14 cellular contexts compared by ENCODE assay signal in the genomic region with DNA sequence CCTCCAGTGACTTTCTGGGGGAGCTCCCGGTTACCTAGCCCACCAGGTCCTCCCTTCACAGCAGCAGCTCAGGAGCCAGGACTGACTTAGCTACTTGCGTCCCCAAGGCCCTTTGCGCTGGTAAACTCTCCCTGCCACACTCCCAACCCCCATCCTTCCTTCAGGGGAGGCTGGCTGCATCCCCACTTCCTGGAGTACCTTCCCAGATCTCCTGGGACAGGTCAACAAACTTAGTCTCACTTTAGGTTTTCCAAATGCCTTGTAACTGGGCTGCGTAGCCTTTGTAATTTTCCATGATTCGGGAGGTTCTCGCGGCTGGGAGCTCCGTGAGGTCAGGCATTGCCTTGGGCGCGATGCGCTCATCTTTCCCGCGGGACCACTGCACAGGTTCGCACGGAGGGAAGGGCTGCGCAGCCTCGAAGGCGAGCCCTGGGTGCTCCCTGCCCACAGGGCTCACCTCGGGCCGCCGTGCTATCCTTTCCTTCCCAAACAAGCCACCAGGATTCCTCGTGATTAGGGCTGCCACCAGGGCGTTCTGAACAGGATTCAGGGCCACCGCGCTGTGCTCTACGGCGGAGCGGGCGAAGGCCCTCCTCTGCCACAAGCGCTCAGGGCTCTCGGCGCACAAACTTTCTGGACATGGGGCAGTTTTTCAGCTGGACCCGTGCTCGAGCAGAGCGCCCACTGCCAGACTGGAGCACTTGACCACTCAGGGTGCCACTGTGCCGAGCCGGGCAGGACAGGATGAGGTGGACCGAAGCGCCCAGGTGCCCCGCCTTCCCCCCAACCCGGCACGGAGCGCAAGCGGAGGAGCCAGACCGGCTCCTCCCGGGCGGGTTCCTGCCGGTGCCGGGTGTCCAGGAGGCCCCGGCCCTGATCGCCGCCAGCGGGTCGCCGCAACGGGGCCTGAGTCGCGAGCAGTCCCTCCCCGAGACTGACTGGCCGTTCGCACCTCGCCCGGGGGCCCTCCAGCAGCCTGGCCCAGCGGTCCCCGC. TPM values are rescaled to one million over a fixed set of nuclear protein-coding genes. Genes with fewer than 3 reads are reported as not detected.
A peak's percentile ranks its signal among the peaks of the same experiment; 100 is the strongest.
DNase-seq lines count a peak whose midpoint lies in the region; ATAC-seq, FAIRE-seq and TF ChIP-seq lines count a peak whose summit lies in the region.
"Had no signal": no experiment of that assay in that cellular context is flagged by ENCODE, and none has a peak within 500 bp of the region (broad histone marks: within the 10 kb centered on the region; RNA-seq: fewer than 3 reads in every experiment).

No MANE protein-coding gene starts in this region.

- ATAC-seq in HepG2 (peak; percentile 64), GM21447 (IDR thresholded peaks at IDR 0.05; ENCODE audit: unreplicated experiment) (no peak), HG03442 (IDR thresholded peaks at IDR 0.05; ENCODE audit: unreplicated experiment) (no peak), HG02884 (IDR thresholded peaks at IDR 0.05; ENCODE audit: unreplicated experiment) (no peak)

- TF ChIP-seq POLR2A in HepG2 (IDR thresholded peaks at IDR 0.05; ENCODE audit: insufficient read depth in 1 of 2, low read depth in 2 of 2, low read length in 2 of 2): no peak
- TF ChIP-seq POLR2A in stomach (IDR thresholded peaks at IDR 0.05): no peak

- H3K79me2 ChIP-seq in HepG2 (ENCODE audit: insufficient read depth, low read length): no peaks in the 10 kb centered on the region

- BruUV-seq in HepG2 (replicated peaks; lab: Mats Ljungman, UMichigan): no TSS peak

- TF ChIP-seq CTCF in HepG2 (CRISPR knock-in tag; IDR thresholded peaks at IDR 0.05) (no peak), stomach (IDR thresholded peaks at IDR 0.05) (no peak)

- WGBS in HepG2 (ENCODE audit: low lambda C conversion rate): 49% methylated on average over 22 of the region's 65 CpGs
- WGBS in stomach, 5 donors: 2 to 8% (median 3%) methylated on average over 30 to 65 of the region's 65 CpGs

- peaks cover 0 to 4% of the 10 kb centered on the region in 2 donors for H3K36me3 ChIP-seq in duodenal mucosa (ENCODE audit: control insufficient read depth in 1 of 2, insufficient read depth in 2 of 2, low read length in 2 of 2)
- H3K36me3 ChIP-seq in HepG2 (replicated peaks in 1 of 2; ENCODE audit: control insufficient read depth in 1 of 2, insufficient read depth in 2 of 2, low read length in 2 of 2): no peaks in the 10 kb centered on the region
- no peaks in the 10 kb centered on the region for H3K36me3 ChIP-seq in stomach

- CTCF ChIA-PET in HepG2 (lab: Yijun Ruan, JAX; ENCODE audit: low intra/inter-chr PET ratio, low total read pairs): no interaction called here

- intact Hi-C loops in HepG2 (cut with micrococcal nuclease; ENCODE audit: unreplicated experiment): no loop called here
- intact Hi-C loops in stomach (cut with DNase I; ENCODE audit: low total_unique reads): no loop called here

- H3K27me3 ChIP-seq in duodenal mucosa (ENCODE audit: control insufficient read depth in 1 of 2, insufficient read depth in 2 of 2, low read length in 2 of 2): no peaks in the 10 kb centered on the region
- H3K27me3 ChIP-seq in HepG2 (ENCODE audit: control insufficient read depth in 1 of 2, insufficient read depth in 2 of 2, low read length in 2 of 2): peaks cover 2 to 31% of the 10 kb centered on the region in 2 experiments; a peak in 4 of 5 replicates
- H3K27me3 ChIP-seq in stomach: peaks cover 3 to 74% (median 28%) of the 10 kb centered on the region in 3 donors

- H4K20me1 ChIP-seq in HepG2 (ENCODE audit: insufficient read depth, low read length): no peaks in the 10 kb centered on the region

- DNase-seq in DMS53 (lab: John Stamatoyannopoulos, UW) (peak; percentile 60), DMS53 treated with DMSO at 0.1 percent for 48 hours (lab: John Stamatoyannopoulos, UW; ENCODE audit: unreplicated experiment) (no peak), HepG2 (ENCODE audit: low spot score) (no peak), stomach (peak; percentile 75)
- DNase-seq: activated T-cell treated with anti-CD3 and anti-CD28 coated beads for 4 hours, cortex of kidney, NCI-H774 had no signal

- H3K27ac ChIP-seq in duodenal mucosa (ENCODE audit: low read depth, low read length) (peak overlapping the region; percentile 91), HepG2 (ENCODE audit: extremely low read length, insufficient read depth, low read length) (no peak overlapping the region), stomach (peak overlapping the region; percentile 88 to 97 (median 93))

- peaks cover 38 to 39% of the 10 kb centered on the region in 2 donors for H3K4me1 ChIP-seq in duodenal mucosa (ENCODE audit: control insufficient read depth in 1 of 2, insufficient read depth in 2 of 2, low read length in 2 of 2)
- peaks cover 41% of the 10 kb centered on the region for H3K4me1 ChIP-seq in HepG2 (ENCODE audit: insufficient read depth, low read length)
- H3K4me1 ChIP-seq in stomach: peaks cover 8 to 68% (median 44%) of the 10 kb centered on the region in 4 donors

- no peak for FAIRE-seq in HepG2 (lab: Jason Lieb, UNC)
- FAIRE-seq: A204.1, islet of Langerhans had no signal

- H3K4me3 ChIP-seq in duodenal mucosa (ENCODE audit: low read depth in 1 of 2, low read length in 2 of 2) (peak overlapping the region; percentile 83 to 84), HepG2 (replicated peaks in 1 of 3; ENCODE audit: insufficient read depth in 1 of 3, low read depth in 2 of 3, low read length in 3 of 3) (peak overlapping the region; percentile 52 to 67 (median 58); a peak in 4 of 6 replicates), stomach (peak overlapping the region; percentile 49 to 62 (median 58))

- H2AFZ ChIP-seq in HepG2 (ENCODE audit: low read length): no peak overlapping the region

- TF ChIP-seq EP300 in HepG2 (IDR thresholded peaks at IDR 0.05; ENCODE audit: low read depth in 2 of 2, low read length in 2 of 2) (no peak), HepG2 (CRISPR knock-in tag; IDR thresholded peaks at IDR 0.05; ENCODE audit: borderline replicate concordance) (no peak), stomach (IDR thresholded peaks at IDR 0.05) (no peak)

- in situ Hi-C loops in HepG2 (cut with HindIII; ENCODE audit: extremely low pct_ligation_motif_present, low pct_unique_long_range_greater_than_20kb): no loop called here

- peak overlapping the region; percentile 89 to 94 for H3K9ac ChIP-seq in duodenal mucosa (ENCODE audit: low read depth in 1 of 2, low read length in 2 of 2)
- no peak overlapping the region for H3K9ac ChIP-seq in HepG2 (ENCODE audit: insufficient read depth, low read depth, low read length)

- H3K4me2 ChIP-seq in HepG2 (ENCODE audit: low read depth, low read length): peak overlapping the region; percentile 62

- no peak for TF ChIP-seq RAD21 in HepG2 (CRISPR knock-in tag; IDR thresholded peaks at IDR 0.05)

- H3K9me3 ChIP-seq in duodenal mucosa (ENCODE audit: control insufficient read depth in 1 of 2, low read length in 2 of 2) (no peaks in the 10 kb centered on the region), HepG2 (ENCODE audit: low read length) (no peaks in the 10 kb centered on the region), stomach (no peaks in the 10 kb centered on the region)

- POLR2A ChIA-PET in HepG2 (lab: Yijun Ruan, JAX): interaction anchor here (3.8 kb wide), 1 partner anchor 9 kb away, joined by 18 read pairs; no protein-coding TSS in a partner anchor

TF ChIP-seq in HepG2, 621 proteins besides CTCF, POLR2A, EP300 and RAD21 (continues in another document):
- TF ChIP-seq IKZF4 (CRISPR knock-in tag; IDR thresholded peaks at IDR 0.05; ENCODE audit: borderline replicate concordance, low read depth, not compliant biosample characterization): no peak

RNA-seq across cellular contexts. Expression of a gene that starts 1.1 kb away (rescaled TPM):
- 0.86 and 1.8 TPM in 2 replicates for total RNA-seq in HepG2 (2016; rRNA removed; fragmentation: Illumina TruSeq; extraction: Trizol)
- 0.20 and 0.62 TPM in 2 replicates for total RNA-seq in HepG2 (2016; cell fraction: cytosol; rRNA removed; fragmentation: Illumina TruSeq; extraction: Trizol; ENCODE audit: low read depth)
- total RNA-seq in HepG2 (2016; cell fraction: insoluble cytoplasmic fraction; rRNA removed; fragmentation: Illumina TruSeq; extraction: Trizol): 0.98 and 1.7 TPM in 2 replicates
- 0.93 and 0.96 TPM in 2 replicates for total RNA-seq in HepG2 (2016; cell fraction: membrane; rRNA removed; fragmentation: Illumina TruSeq; extraction: Trizol)
- 1.4 and 2.2 TPM in 2 replicates for total RNA-seq in HepG2 (2016; cell fraction: nucleus; rRNA removed; fragmentation: Illumina TruSeq; extraction: Trizol)
- polyA plus RNA-seq in HepG2 (2011; rRNA removed): 1.7 and 1.9 TPM in 2 replicates
- 1.2 and 1.5 TPM in 2 replicates for polyA plus RNA-seq in HepG2 (2011; cell fraction: cytosol; rRNA removed)
- 1.3 TPM in 2 replicates for polyA plus RNA-seq in HepG2 (2011; cell fraction: nucleus; rRNA removed)
- polyA plus RNA-seq in HepG2 (2012): 3.7 and 4.1 TPM in 2 replicates
- 0.32 and 0.38 TPM in 2 replicates for polyA plus RNA-seq in HepG2 (2016; cell fraction: cytosol; fragmentation: Illumina TruSeq; extraction: Trizol; ENCODE audit: low read depth)
- 0.76 and 0.89 TPM in 2 replicates for polyA plus RNA-seq in HepG2 (2016; cell fraction: insoluble cytoplasmic fraction; fragmentation: Illumina TruSeq; extraction: Trizol; ENCODE audit: low read depth)
- 0.26 and 0.73 TPM in 2 replicates for polyA plus RNA-seq in HepG2 (2016; cell fraction: membrane; fragmentation: Illumina TruSeq; extraction: Trizol; ENCODE audit: low read depth)
- polyA plus RNA-seq in HepG2 (2016; cell fraction: nucleus; fragmentation: Illumina TruSeq; extraction: Trizol; ENCODE audit: insufficient read depth, low read depth): 2.7 and 3.0 TPM in 2 replicates
- polyA minus RNA-seq in HepG2 (2011; rRNA and poly(A)+ RNA removed; ENCODE audit: low replicate concordance): 2.6 TPM in 1 of 2 replicates, not detected in the other
- polyA minus RNA-seq in HepG2 (2011; cell fraction: cytosol; rRNA and poly(A)+ RNA removed): 0.89 and 0.97 TPM in 2 replicates
- polyA minus RNA-seq in HepG2 (2011; cell fraction: nucleus; rRNA and poly(A)+ RNA removed): 1.2 and 2.0 TPM in 2 replicates
- 100 to 1,000 TPM; 102 to 554 (median 195) TPM for total RNA-seq in stomach
- polyA plus RNA-seq in stomach: 100 to 1,000 TPM in 1 of 3 donors, 10 to 100 TPM in 2; 58.2 to 106 (median 59.2) TPM
- total RNA-seq: LHCN-M2 had no signal

Comparison
In these comparisons a context has a peak if more than half of its experiments do, and no peak if none do; other contexts are left out.
1. DNase-seq: peak in DMS53 (single experiment) and stomach (single experiment); none in DMS53 treated with DMSO at 0.1 percent for 48 hours (single experiment) and HepG2 (single experiment).
2. RNA of a gene that starts 1.1 kb away (total RNA-seq): 102 to 554 TPM in stomach; 0.20 to 2.2 TPM in HepG2; every median in the first group is over 10 times any median in the second.
3. Peak in every context shown above with its lines, with median percentiles within 50 percentile points of each other: H3K4me3 ChIP-seq.